Comparison of ENCODE assay signal across 21 cellular contexts in the genomic region with DNA sequence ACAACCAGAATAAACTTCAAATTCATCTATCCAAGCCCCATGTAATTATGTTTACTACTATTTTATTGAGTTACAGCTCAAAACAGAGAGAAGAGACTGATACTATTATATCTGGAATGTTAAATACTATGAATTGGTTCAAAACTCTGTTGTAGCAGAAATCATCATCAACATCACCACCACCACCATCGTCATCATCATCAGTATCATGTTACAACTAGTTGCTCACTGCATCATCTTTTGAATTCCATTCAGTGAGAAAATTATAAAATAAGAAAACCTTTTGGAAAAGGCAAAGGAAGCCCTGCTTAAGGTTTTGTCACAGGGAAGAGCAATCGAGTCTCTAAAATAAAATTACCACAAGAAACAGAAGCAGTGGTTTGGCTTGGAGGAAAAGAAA. TPM values are rescaled to one million over a fixed set of nuclear protein-coding genes. Genes with fewer than 3 reads are reported as not detected.
"Had no signal": no experiment of that assay in that cellular context is flagged by ENCODE, and none has a peak within 500 bp of the region (broad histone marks: within the 10 kb centered on the region; RNA-seq: fewer than 3 reads in every experiment).

No MANE protein-coding gene starts in this region.

- H3K4me1 ChIP-seq: uterus had no signal

- H3K9me3 ChIP-seq: uterus had no signal

- H3K27ac Mint-ChIP-seq: activated CD4-positive, alpha-beta memory T cell treated with anti-CD3 and anti-CD28 coated beads for 36 hours; activated naive CD4-positive, alpha-beta T cell treated with anti-CD3 and anti-CD28 coated beads for 36 hours; brain; memory B cell had no signal

- H3K36me3 Mint-ChIP-seq: brain, memory B cell had no signal

- H3K27ac ChIP-seq: dorsolateral prefrontal cortex, heart left ventricle, left lung, ovary, tibial artery, uterus, VCaP had no signal

- ATAC-seq: heart left ventricle, left lung had no signal

- H3K4me3 ChIP-seq: dorsolateral prefrontal cortex, heart left ventricle, left lung, ovary, tibial artery, uterus had no signal

- H3K36me3 ChIP-seq: heart left ventricle, left lung, ovary, tibial artery, uterus had no signal

- H3K27me3 ChIP-seq: dorsolateral prefrontal cortex, heart left ventricle, left lung, ovary, tibial artery, uterus had no signal

- H3K27me3 Mint-ChIP-seq: activated CD4-positive, alpha-beta memory T cell treated with anti-CD3 and anti-CD28 coated beads for 36 hours; memory B cell had no signal

- DNase-seq: activated CD4-positive, alpha-beta memory T cell treated with anti-CD3 and anti-CD28 coated beads for 36 hours; activated CD8-positive, alpha-beta memory T cell treated with anti-CD3 and anti-CD28 coated beads, Interleukin-2, amount 50 U/mL, for 4 hours; activated naive CD4-positive, alpha-beta T cell treated with anti-CD3 and anti-CD28 coated beads for 36 hours; amniotic stem cell; dorsolateral prefrontal cortex; heart left ventricle; left lung; ovary; stimulated activated CD4-positive, alpha-beta T cell treated with anti-CD3 and anti-CD28 coated beads, Interleukin-15, amount 100 ng/mL, for 24 hours; stimulated activated CD4-positive, alpha-beta T cell treated with anti-CD3 and anti-CD28 coated beads, Interleukin-4, amount 100 ng/mL, for 24 hours; SW 1271; T-helper 9 cell; tibial artery; uterus had no signal

- H3K4me3 Mint-ChIP-seq: activated CD4-positive, alpha-beta memory T cell treated with anti-CD3 and anti-CD28 coated beads for 36 hours; activated naive CD4-positive, alpha-beta T cell treated with anti-CD3 and anti-CD28 coated beads for 36 hours; brain; memory B cell had no signal

- FAIRE-seq: frontal cortex, keratinocyte had no signal

- H3K4me1 Mint-ChIP-seq: memory B cell had no signal

RNA-seq across cellular contexts. Expression of gene THEMIS, which starts 36.2 kb away (rescaled TPM):
- total RNA-seq: chondrocyte had no signal
- polyA plus RNA-seq: keratinocyte, neural cell had no signal
